11 cellular contexts compared by ENCODE assay signal in the genomic region with DNA sequence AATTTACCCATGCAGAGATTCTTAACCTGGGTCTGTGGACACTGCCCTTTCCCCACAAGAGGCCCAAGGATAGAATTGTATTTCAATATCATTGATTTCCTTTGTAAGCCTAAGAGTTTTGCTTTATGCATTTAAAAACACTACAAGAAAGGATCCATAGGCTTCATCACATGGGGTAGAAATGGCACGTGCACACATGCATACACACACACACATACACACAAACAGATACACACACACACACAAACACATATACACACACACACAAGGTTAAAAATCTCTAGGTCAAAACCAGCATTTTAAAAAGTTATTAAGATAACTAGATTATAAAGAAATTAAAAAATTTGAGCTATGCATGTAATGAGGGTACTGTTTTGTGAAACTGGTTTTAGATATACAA. TPM values are rescaled to one million over a fixed set of nuclear protein-coding genes. Genes with fewer than 3 reads are reported as not detected.
A peak's percentile ranks its signal among the peaks of the same experiment; 100 is the strongest.
DNase-seq lines count a peak whose midpoint lies in the region; ATAC-seq, FAIRE-seq and TF ChIP-seq lines count a peak whose summit lies in the region.
"Had no signal": no experiment of that assay in that cellular context is flagged by ENCODE, and none has a peak within 500 bp of the region (broad histone marks: within the 10 kb centered on the region; RNA-seq: fewer than 3 reads in every experiment).

No MANE protein-coding gene starts in this region.

- no TSS peak for BruUV-seq in Calu3 (replicated peaks; lab: Mats Ljungman, UMichigan)

- H3K27ac ChIP-seq in CD8-positive, alpha-beta memory T cell (ENCODE audit: low read depth, low read length): peak overlapping the region; percentile 75
- H3K27ac ChIP-seq: psoas muscle, tibial artery had no signal

- CTCF ChIA-PET in CD8-positive, alpha-beta memory T cell (lab: Charles Lee): interaction anchor here (0.8 to 4.1 kb wide), 5 partner anchors 8 to 97 kb away, joined by 3 to 21 read pairs (median 4); partner anchors contain the start of gene IFT57
- CTCF ChIA-PET in activated CD8-positive, alpha-beta T cell treated with anti-CD3 and anti-CD28 coated beads for 36 hours (lab: Charles Lee): interaction anchor here (0.7 to 2.9 kb wide), 3 partner anchors 10 to 195 kb away, joined by 3 to 12 read pairs (median 5); no protein-coding TSS in a partner anchor
- CTCF ChIA-PET in Calu3 (lab: Charles Lee): no interaction called here

- POLR2A ChIA-PET in CD8-positive, alpha-beta memory T cell (lab: Charles Lee): interaction anchor here (0.6 to 3.1 kb wide), 4 partner anchors 37 to 97 kb away, joined by 8 to 22 read pairs (median 10); partner anchors contain the start of gene IFT57
- POLR2A ChIA-PET in activated CD8-positive, alpha-beta T cell treated with anti-CD3 and anti-CD28 coated beads for 36 hours (lab: Charles Lee): interaction anchor here (1.0 to 12.4 kb wide), 10 partner anchors 8 to 96 kb away, joined by 3 to 161 read pairs (median 4); partner anchors contain the start of gene IFT57
- POLR2A ChIA-PET in naive thymus-derived CD8-positive, alpha-beta T cell (lab: Charles Lee): interaction anchor here (0.5 to 9.7 kb wide), 12 partner anchors 11 to 463 kb away, joined by 3 to 167 read pairs (median 4); partner anchors contain the start of genes CD47, CIP2A, DZIP3 and IFT57

- peak overlapping the region; percentile 95 to 99 (median 98) for H3K27ac Mint-ChIP-seq in CD8-positive, alpha-beta memory T cell
- H3K27ac Mint-ChIP-seq in activated CD8-positive, alpha-beta T cell treated with anti-CD3 and anti-CD28 coated beads for 36 hours: peak overlapping the region; percentile 100
- H3K27ac Mint-ChIP-seq in naive thymus-derived CD8-positive, alpha-beta T cell: peak overlapping the region; percentile 95 to 100 (median 98)
- H3K27ac Mint-ChIP-seq in Calu3 (ENCODE audit: unreplicated experiment): no peak overlapping the region

- H3K36me3 Mint-ChIP-seq in CD8-positive, alpha-beta memory T cell: peaks cover 8 to 23% (median 15%) of the 10 kb centered on the region in 3 donors
- H3K36me3 Mint-ChIP-seq in activated CD8-positive, alpha-beta T cell treated with anti-CD3 and anti-CD28 coated beads for 36 hours (ENCODE audit: low read depth): peaks cover 53% of the 10 kb centered on the region
- H3K36me3 Mint-ChIP-seq in naive thymus-derived CD8-positive, alpha-beta T cell: peaks cover under 1 to 23% (median 3%) of the 10 kb centered on the region in 3 donors
- H3K36me3 Mint-ChIP-seq in Calu3 (ENCODE audit: insufficient read depth, unreplicated experiment): no peaks in the 10 kb centered on the region

- no peaks in the 10 kb centered on the region for H3K27me3 ChIP-seq in CD8-positive, alpha-beta memory T cell (ENCODE audit: insufficient read depth, low read length, poor library complexity, severe bottlenecking)
- H3K27me3 ChIP-seq: tibial artery had no signal

- peaks cover 67 to 79% (median 79%) of the 10 kb centered on the region in 3 donors for H3K4me1 Mint-ChIP-seq in CD8-positive, alpha-beta memory T cell
- peaks cover 66% of the 10 kb centered on the region for H3K4me1 Mint-ChIP-seq in activated CD8-positive, alpha-beta T cell treated with anti-CD3 and anti-CD28 coated beads for 36 hours (ENCODE audit: low read depth)
- H3K4me1 Mint-ChIP-seq in naive thymus-derived CD8-positive, alpha-beta T cell: peaks cover 42 to 93% (median 75%) of the 10 kb centered on the region in 4 donors
- H3K4me1 Mint-ChIP-seq in Calu3 (ENCODE audit: low read depth, unreplicated experiment): peaks cover 37% of the 10 kb centered on the region

- H3K9me3 ChIP-seq in CD8-positive, alpha-beta memory T cell (ENCODE audit: low read length): no peaks in the 10 kb centered on the region
- H3K9me3 ChIP-seq: psoas muscle, tibial artery had no signal

- peak overlapping the region; percentile 80 to 94 (median 90) for H3K4me3 Mint-ChIP-seq in CD8-positive, alpha-beta memory T cell
- peak overlapping the region; percentile 92 for H3K4me3 Mint-ChIP-seq in activated CD8-positive, alpha-beta T cell treated with anti-CD3 and anti-CD28 coated beads for 36 hours
- peak overlapping the region; percentile 73 to 98 (median 88) for H3K4me3 Mint-ChIP-seq in naive thymus-derived CD8-positive, alpha-beta T cell
- H3K4me3 Mint-ChIP-seq in Calu3 (ENCODE audit: low read depth, unreplicated experiment): no peak overlapping the region

- H3K4me1 ChIP-seq in CD8-positive, alpha-beta memory T cell (ENCODE audit: insufficient read depth, low read length): peaks cover 81% of the 10 kb centered on the region

- H3K4me3 ChIP-seq in CD8-positive, alpha-beta memory T cell (ENCODE audit: low read length): peak overlapping the region; percentile 58
- H3K4me3 ChIP-seq: psoas muscle, tibial artery had no signal

- no peak for DNase-seq in CD8-positive, alpha-beta memory T cell
- DNase-seq in GM19239 (ENCODE audit: insufficient read length, low spot score) (no peak), Calu3 (no peak), COLO668 (lab: John Stamatoyannopoulos, UW; ENCODE audit: unreplicated experiment) (no peak), NCI-H526 (lab: John Stamatoyannopoulos, UW) (no peak)
- no peak for DNase-seq in activated CD8-positive, alpha-beta T cell treated with anti-CD3 and anti-CD28 coated beads for 36 hours
- DNase-seq in naive thymus-derived CD8-positive, alpha-beta T cell: no peak
- DNase-seq: H7, left cardiac atrium, psoas muscle, tibial artery had no signal

- TF ChIP-seq CTCF in activated CD8-positive, alpha-beta T cell treated with anti-CD3 and anti-CD28 coated beads for 36 hours (IDR thresholded peaks at IDR 0.05): no peak
- TF ChIP-seq CTCF in Calu3 (IDR thresholded peaks at IDR 0.05; ENCODE audit: unreplicated experiment): no peak

- peak; percentile 14 for FAIRE-seq in GM19239 (lab: Jason Lieb, UNC)

- no peak for ATAC-seq in activated CD8-positive, alpha-beta T cell treated with anti-CD3 and anti-CD28 coated beads for 36 hours
- ATAC-seq in naive thymus-derived CD8-positive, alpha-beta T cell: no peak
- ATAC-seq: psoas muscle had no signal

- no peaks in the 10 kb centered on the region for H3K27me3 Mint-ChIP-seq in CD8-positive, alpha-beta memory T cell
- no peaks in the 10 kb centered on the region for H3K27me3 Mint-ChIP-seq in activated CD8-positive, alpha-beta T cell treated with anti-CD3 and anti-CD28 coated beads for 36 hours
- no peaks in the 10 kb centered on the region for H3K27me3 Mint-ChIP-seq in naive thymus-derived CD8-positive, alpha-beta T cell
- no peaks in the 10 kb centered on the region for H3K27me3 Mint-ChIP-seq in Calu3 (ENCODE audit: unreplicated experiment)

- intact Hi-C loops in activated CD8-positive, alpha-beta T cell treated with anti-CD3 and anti-CD28 coated beads for 36 hours (cut with micrococcal nuclease): loop anchor here (5.0 to 10.0 kb wide), 2 partner anchors 96 to 168 kb away; partner anchors contain the start of genes HHLA2 and IFT57
- intact Hi-C loops in Calu3 (cut with micrococcal nuclease; ENCODE audit: unreplicated experiment): no loop called here

- no peaks in the 10 kb centered on the region for H3K9me3 Mint-ChIP-seq in CD8-positive, alpha-beta memory T cell
- peaks cover 10% of the 10 kb centered on the region for H3K9me3 Mint-ChIP-seq in activated CD8-positive, alpha-beta T cell treated with anti-CD3 and anti-CD28 coated beads for 36 hours
- peaks cover 0 to 12% (median 0%) of the 10 kb centered on the region in 9 donors for H3K9me3 Mint-ChIP-seq in naive thymus-derived CD8-positive, alpha-beta T cell
- H3K9me3 Mint-ChIP-seq in Calu3 (ENCODE audit: low read depth, unreplicated experiment): peaks cover 5% of the 10 kb centered on the region

- H3K36me3 ChIP-seq in CD8-positive, alpha-beta memory T cell (ENCODE audit: insufficient read depth, low read length): no peaks in the 10 kb centered on the region
- H3K36me3 ChIP-seq: tibial artery had no signal

RNA-seq across cellular contexts. Expression of gene CD47, which starts 35.5 kb away (rescaled TPM):
- 100 to 1,000 TPM; 126 to 131 TPM for total RNA-seq in CD8-positive, alpha-beta memory T cell
- polyA plus RNA-seq in CD8-positive, alpha-beta memory T cell: 232 TPM
- total RNA-seq in activated CD8-positive, alpha-beta T cell treated with anti-CD3 and anti-CD28 coated beads for 36 hours: 10 to 100 TPM; 88.7 to 91.6 TPM
- 100 to 1,000 TPM; 187 to 192 TPM for total RNA-seq in naive thymus-derived CD8-positive, alpha-beta T cell
- 100 to 1,000 TPM; 127 to 164 (median 135) TPM for polyA plus RNA-seq in naive thymus-derived CD8-positive, alpha-beta T cell
- 174 and 216 TPM in 2 replicates for total RNA-seq in Calu3 (2022)
